8 cellular contexts compared by ENCODE assay signal in genomic region chr15:29568840-29569532, GRCh38.
DNase-seq lines count a peak whose midpoint lies in the region; ATAC-seq and TF ChIP-seq lines count a peak whose summit lies in the region.

No MANE protein-coding gene starts in this region.

- ATAC-seq in right cardiac atrium: peak; percentile 75 to 79
- ATAC-seq in HG03571 (IDR thresholded peaks at IDR 0.05; ENCODE audit: unreplicated experiment): no peak

- no peaks in the 10 kb centered on the region for H3K9me2 ChIP-seq in OCI-LY1 (ENCODE audit: low read depth, low read length)

- CTCF ChIA-PET in MCF 10A (lab: Yijun Ruan, JAX): interaction anchor here (0.5 to 1.3 kb wide), 12 partner anchors 14 to 435 kb away, joined by 3 to 6 read pairs (median 3); no protein-coding TSS in a partner anchor

- peaks cover 52% of the 10 kb centered on the region for H3K27me3 Mint-ChIP-seq in MCF 10A (ENCODE audit: insufficient read depth, unreplicated experiment)

- POLR2A ChIA-PET in MCF 10A (lab: Yijun Ruan, JAX): no interaction called here

- H3K9ac ChIP-seq in OCI-LY1 (ENCODE audit: low read length): no peak overlapping the region

- H3K4me1 ChIP-seq in breast epithelium (no peaks in the 10 kb centered on the region), OCI-LY1 (ENCODE audit: insufficient read depth, low read length, severe bottlenecking) (no peaks in the 10 kb centered on the region), right cardiac atrium (ENCODE audit: control insufficient read depth, insufficient read depth, low read length) (peaks cover 2% of the 10 kb centered on the region), thyroid gland (peaks cover 18 to 24% of the 10 kb centered on the region in 2 donors)

- no TSS peak for BruUV-seq in MCF 10A (replicated peaks; lab: Mats Ljungman, UMichigan)

- TF ChIP-seq POLR2A in breast epithelium (IDR thresholded peaks at IDR 0.05): no peak
- no peak for TF ChIP-seq POLR2A in thyroid gland (IDR thresholded peaks at IDR 0.05)

- peaks cover 0 to 63% of the 10 kb centered on the region in 2 donors for H3K27me3 ChIP-seq in breast epithelium
- H3K27me3 ChIP-seq in OCI-LY1 (ENCODE audit: insufficient read depth, low read length): no peaks in the 10 kb centered on the region
- H3K27me3 ChIP-seq in right cardiac atrium (ENCODE audit: control insufficient read depth, insufficient read depth): no peaks in the 10 kb centered on the region
- no peaks in the 10 kb centered on the region for H3K27me3 ChIP-seq in thyroid gland

- H3K4me3 Mint-ChIP-seq in MCF 10A (ENCODE audit: unreplicated experiment): no peak overlapping the region

- H4K20me1 ChIP-seq in OCI-LY1 (ENCODE audit: insufficient read depth, low read length): no peaks in the 10 kb centered on the region

- TF ChIP-seq CTCF in MCF 10A (IDR thresholded peaks at IDR 0.05; ENCODE audit: unreplicated experiment): no peak
- peak in 1 of 3 donors; percentile 17 for TF ChIP-seq CTCF in breast epithelium (IDR thresholded peaks at IDR 0.05)
- TF ChIP-seq CTCF in OCI-LY1 (IDR thresholded peaks at IDR 0.05; ENCODE audit: low read length): peak; percentile 8; the same call in 1 of the 2 replicates
- peak in 5 of 6 experiments; percentile 7 to 63 (median 51) for TF ChIP-seq CTCF in thyroid gland (IDR thresholded peaks at IDR 0.05)

- no peaks in the 10 kb centered on the region for H3K9me3 Mint-ChIP-seq in MCF 10A (ENCODE audit: unreplicated experiment)

- H2AFZ ChIP-seq in OCI-LY1 (ENCODE audit: low read length): no peak overlapping the region

- H3K79me2 ChIP-seq in OCI-LY1 (ENCODE audit: insufficient read depth, low read length): no peaks in the 10 kb centered on the region

- no peaks in the 10 kb centered on the region for H3K9me3 ChIP-seq in breast epithelium
- no peaks in the 10 kb centered on the region for H3K9me3 ChIP-seq in OCI-LY1 (ENCODE audit: low read length)
- no peaks in the 10 kb centered on the region for H3K9me3 ChIP-seq in right cardiac atrium (ENCODE audit: control insufficient read depth, low read length)
- H3K9me3 ChIP-seq in thyroid gland: no peaks in the 10 kb centered on the region

- H3K4me2 ChIP-seq in OCI-LY1 (ENCODE audit: low read length): no peak overlapping the region

- no peak overlapping the region for H3K27ac Mint-ChIP-seq in MCF 10A (ENCODE audit: low read depth, unreplicated experiment)

- H3K27ac ChIP-seq in breast epithelium (no peak overlapping the region), OCI-LY1 (ENCODE audit: low read depth, low read length, poor library complexity, severe bottlenecking) (no peak overlapping the region), right cardiac atrium (ENCODE audit: low read length) (no peak overlapping the region), thyroid gland (peak overlapping the region in 1 of 3 donors; percentile 32)

- intact Hi-C loops in MCF 10A (cut with micrococcal nuclease) (no loop called here), breast epithelium (cut with DNase I; ENCODE audit: low total_unique reads) (no loop called here), right cardiac atrium (cut with DNase I) (no loop called here), thyroid gland (cut with DNase I) (no loop called here)

- no peaks in the 10 kb centered on the region for H3K36me3 Mint-ChIP-seq in MCF 10A (ENCODE audit: insufficient read depth, unreplicated experiment)

- H3K36me3 ChIP-seq in breast epithelium: no peaks in the 10 kb centered on the region
- H3K36me3 ChIP-seq in OCI-LY1 (ENCODE audit: insufficient read depth, low read length): no peaks in the 10 kb centered on the region
- H3K36me3 ChIP-seq in thyroid gland: no peaks in the 10 kb centered on the region

- H3K4me3 ChIP-seq in breast epithelium (no peak overlapping the region), OCI-LY1 (ENCODE audit: low read depth, low read length, poor library complexity, severe bottlenecking) (no peak overlapping the region), right cardiac atrium (ENCODE audit: low read length) (no peak overlapping the region), thyroid gland (replicated peaks in 1 of 3) (no peak overlapping the region)

- H3F3A ChIP-seq in OCI-LY1 (ENCODE audit: insufficient read depth, low read length): no peaks in the 10 kb centered on the region

- no peaks in the 10 kb centered on the region for H3K4me1 Mint-ChIP-seq in MCF 10A (ENCODE audit: insufficient read depth, unreplicated experiment)

- 37% methylated on average over 9 of the region's 9 CpGs for WGBS in right cardiac atrium
- 38 to 43% methylated on average over 9 of the region's 9 CpGs for WGBS in thyroid gland, 2 donors

- peak; percentile 33 for DNase-seq in MCF 10A (ENCODE audit: unreplicated experiment)
- DNase-seq in breast epithelium (ENCODE audit: low spot score in 2 of 2): no peak
- DNase-seq in right cardiac atrium: peak in 1 of 3 donors; percentile 64
- peak; percentile 78 to 80 for DNase-seq in thyroid gland
- DNase-seq in AML-193 (lab: John Stamatoyannopoulos, UW): no peak
- DNase-seq in activated T-cell treated with anti-CD3 and anti-CD28 coated beads, Interleukin-2, amount 50 U/mL, for 48 hours: no peak

Comparison
In these comparisons a context has a peak if more than half of its experiments do, and no peak if none do; other contexts are left out.
1. DNase-seq: peak in MCF 10A (single experiment) and thyroid gland (2 of 2); none in breast epithelium (0 of 2), AML-193 (0 of 2) and activated T-cell treated with anti-CD3 and anti-CD28 coated beads, Interleukin-2, amount 50 U/mL, for 48 hours (0 of 2).